Comparison of ENCODE assay signal across 15 cellular contexts in the genomic region with DNA sequence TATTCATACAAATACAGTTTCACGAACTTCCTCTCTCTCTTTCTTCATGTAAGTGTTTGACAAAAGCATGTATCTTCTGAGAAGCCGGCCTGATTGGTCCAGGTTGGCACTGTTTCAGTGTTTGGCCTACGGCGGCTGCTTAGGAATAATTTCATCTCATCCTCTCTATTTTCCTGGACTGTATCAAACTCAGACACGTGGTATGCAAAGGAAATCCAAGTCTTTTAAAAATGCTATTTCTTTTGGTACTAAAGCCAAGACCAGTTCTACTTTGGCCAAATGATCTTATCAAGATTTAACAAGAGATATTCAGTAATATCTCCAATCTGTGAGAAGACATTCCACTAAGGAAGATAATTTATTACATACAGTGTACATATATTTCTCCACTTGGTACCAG.
DNase-seq lines count a peak whose midpoint lies in the region; ATAC-seq and TF ChIP-seq lines count a peak whose summit lies in the region.
"Had no signal": no experiment of that assay in that cellular context is flagged by ENCODE, and none has a peak within 500 bp of the region (broad histone marks: within the 10 kb centered on the region; RNA-seq: fewer than 3 reads in every experiment).

No MANE protein-coding gene starts in this region.

- TF ChIP-seq EP300 in gastroesophageal sphincter (IDR thresholded peaks at IDR 0.05) = no peak

- POLR2A ChIA-PET in GM10248 (lab: Yijun Ruan, JAX) = no interaction called here

- no peak for TF ChIP-seq POLR2A in gastroesophageal sphincter (IDR thresholded peaks at IDR 0.05)

- TF ChIP-seq CTCF in gastroesophageal sphincter (IDR thresholded peaks at IDR 0.05) = no peak
- TF ChIP-seq CTCF in GM13977 (IDR thresholded peaks at IDR 0.05; ENCODE audit: extremely low read depth, insufficient read depth, missing control alignments) = no peak
- no peak for TF ChIP-seq CTCF in GM10248 (IDR thresholded peaks at IDR 0.05; ENCODE audit: control extremely low read depth, extremely low read depth, low read depth, missing control alignments)

- H3K36me3 ChIP-seq in GM23248 (ENCODE audit: low read depth) = no peaks in the 10 kb centered on the region
- no peaks in the 10 kb centered on the region for H3K36me3 ChIP-seq in gastroesophageal sphincter
- H3K36me3 ChIP-seq in subcutaneous abdominal adipose tissue (ENCODE audit: control insufficient read depth in 5 of 5, insufficient read depth in 5 of 5, low read length in 5 of 5) = no peaks in the 10 kb centered on the region
- H3K36me3 ChIP-seq: left lung had no signal

- peak overlapping the region; percentile 11 for H3K4me2 ChIP-seq in GM23248 (ENCODE audit: unreplicated experiment)

- H3K9ac ChIP-seq in GM23248 (no peak overlapping the region), subcutaneous abdominal adipose tissue (ENCODE audit: low read length in 5 of 5) (no peak overlapping the region)

- peaks cover 52% of the 10 kb centered on the region for H3K4me1 ChIP-seq in GM23248 (ENCODE audit: insufficient read depth)
- H3K4me1 ChIP-seq in gastroesophageal sphincter = peaks cover 10 to 48% (median 10%) of the 10 kb centered on the region in 3 donors
- peaks cover 0 to 22% (median 16%) of the 10 kb centered on the region in 5 donors for H3K4me1 ChIP-seq in subcutaneous abdominal adipose tissue (ENCODE audit: control insufficient read depth in 5 of 5, insufficient read depth in 5 of 5, low read length in 5 of 5)

- H3K4me3 ChIP-seq in GM23248 (no peak overlapping the region), gastroesophageal sphincter (no peak overlapping the region), subcutaneous abdominal adipose tissue (ENCODE audit: low read depth in 1 of 5, low read length in 5 of 5) (no peak overlapping the region)
- H3K4me3 ChIP-seq: left lung had no signal

- peaks cover 15% of the 10 kb centered on the region; the same call in 1 of the 2 replicates for H3F3A ChIP-seq in GM23248 (ENCODE audit: insufficient read depth)

- no peaks in the 10 kb centered on the region for H4K20me1 ChIP-seq in GM23248 (ENCODE audit: insufficient read depth)

- H3K27ac ChIP-seq in GM23248 (no peak overlapping the region), gastroesophageal sphincter (peak overlapping the region in 1 of 4 donors; percentile 4), subcutaneous abdominal adipose tissue (ENCODE audit: low read depth, low read length) (peak overlapping the region; percentile 5)
- H3K27ac ChIP-seq: C4-2B, left lung had no signal

- WGBS in GM23248 (ENCODE audit: low coverage in 1 of 2, low lambda C conversion rate in 2 of 2, missing lambda C conversion rate in 2 of 2), 2 experiments = 44% methylated on average over 5 of the region's 5 CpGs
- 7 to 10% methylated on average over 5 of the region's 5 CpGs for WGBS in gastroesophageal sphincter (ENCODE audit: low coverage in 1 of 2), 2 donors

- in situ Hi-C loops in GM23248 (cut with MboI) (no loop called here), GM13977 (cut with MboI; ENCODE audit: low pct_unique_long_range_greater_than_20kb, low sequenced_read_pairs, unreplicated experiment) (no loop called here)

- CTCF ChIA-PET in GM10248 (lab: Yijun Ruan, JAX) = interaction anchor here (1.3 to 1.6 kb wide), 2 partner anchors 8 to 28 kb away, joined by 9 read pairs; no protein-coding TSS in a partner anchor

- no peak for DNase-seq in GM23248
- DNase-seq in GM13977 (ENCODE audit: low spot score) = no peak
- DNase-seq in HT-29 (ENCODE audit: low spot score) = no peak
- DNase-seq in GM10248 (ENCODE audit: extremely low spot score) = no peak
- DNase-seq: activated CD4-positive, alpha-beta T cell treated with anti-CD3 and anti-CD28 coated beads, Interleukin-2, amount 10 ng/mL, durations not matched to agents 24 days and 14 days; effector memory CD8-positive, alpha-beta T cell; foreskin fibroblast; left lung; natural killer cell; NCI-H2171; SHP77 treated with DMSO at 0.1 percent for 48 hours had no signal

- H3K9me3 ChIP-seq in GM23248 (ENCODE audit: low read depth) = no peaks in the 10 kb centered on the region
- H3K9me3 ChIP-seq in gastroesophageal sphincter = no peaks in the 10 kb centered on the region
- H3K9me3 ChIP-seq in subcutaneous abdominal adipose tissue (ENCODE audit: control insufficient read depth in 5 of 5, low read length in 5 of 5) = no peaks in the 10 kb centered on the region
- H3K9me3 ChIP-seq: left lung had no signal

- ATAC-seq in SK-N-SH treated with all-trans-retinoic acid at 6 μM for 48 hours = peak; percentile 64
- peak; percentile 36 for ATAC-seq in gastroesophageal sphincter
- ATAC-seq: effector memory CD8-positive, alpha-beta T cell; natural killer cell had no signal

- H2AFZ ChIP-seq in GM23248 = no peak overlapping the region

- no peaks in the 10 kb centered on the region for H3K9me2 ChIP-seq in GM23248 (ENCODE audit: insufficient read depth)

- H3K79me2 ChIP-seq in GM23248 (ENCODE audit: insufficient read depth) = peaks cover 21% of the 10 kb centered on the region

- no peaks in the 10 kb centered on the region for H3K27me3 ChIP-seq in GM23248 (replicated peaks; ENCODE audit: insufficient read depth)
- no peaks in the 10 kb centered on the region for H3K27me3 ChIP-seq in gastroesophageal sphincter
- H3K27me3 ChIP-seq in subcutaneous abdominal adipose tissue (ENCODE audit: control insufficient read depth in 5 of 5, insufficient read depth in 4 of 5, low read length in 5 of 5) = no peaks in the 10 kb centered on the region
- H3K27me3 ChIP-seq: left lung had no signal

TF ChIP-seq in SK-N-SH treated with all-trans-retinoic acid at 6 μM for 48 hours, 23 proteins besides CTCF, POLR2A, EP300 and RAD21:
- peak; percentile 66 for TF ChIP-seq ISL1 (CRISPR knock-in tag; IDR thresholded peaks at IDR 0.05)
- no peak for TF ChIP-seq ESRRG (CRISPR knock-in tag; IDR thresholded peaks at IDR 0.05)
